In genomic region chr17:40070644-40070894, GRCh38 we compare ENCODE assay signal across 10 cellular contexts. TPM values are rescaled to one million over a fixed set of nuclear protein-coding genes. Genes with fewer than 3 reads are reported as not detected.
DNase-seq lines count a peak whose midpoint lies in the region; ATAC-seq, FAIRE-seq and TF ChIP-seq lines count a peak whose summit lies in the region.
"Had no signal": no experiment of that assay in that cellular context is flagged by ENCODE, and none has a peak within 500 bp of the region (broad histone marks: within the 10 kb centered on the region; RNA-seq: fewer than 3 reads in every experiment).

No MANE protein-coding gene starts in this region.

- no peak overlapping the region for H3K14ac ChIP-seq in H1 (ENCODE audit: insufficient read length)

- H2BK20ac ChIP-seq in H1 (ENCODE audit: low read length): no peak overlapping the region

- 69% methylated on average over 3 of the region's 3 CpGs; no CpG with 5 or more reads in 1 of the 2 experiments for WGBS in H1 (ENCODE audit: extremely low coverage in 1 of 2, insufficient coverage in 1 of 2, insufficient read length in 1 of 2, insufficient replicate concordance in 2 of 2, low coverage in 1 of 2, low lambda C conversion rate in 2 of 2, missing lambda C conversion rate in 1 of 2), 2 experiments

- peak overlapping the region; percentile 24 for H2BK120ac ChIP-seq in H1 (replicated peaks; ENCODE audit: low read depth, low read length)

- no peak overlapping the region for H4K8ac ChIP-seq in H1 (ENCODE audit: extremely low read depth, insufficient read depth, low read length)

- peaks cover 6% of the 10 kb centered on the region for H3K27me3 Mint-ChIP-seq in CD4-positive, CD25-positive, alpha-beta regulatory T cell

- H2BK15ac ChIP-seq in H1 (ENCODE audit: low read length): peak overlapping the region; percentile 72; the same call in 1 of the 2 replicates

- no peak for TF ChIP-seq POLR2A in H1 (IDR thresholded peaks at IDR 0.05; ENCODE audit: control extremely low read depth in 1 of 2, low read depth in 2 of 2, low read length in 2 of 2)

- TF ChIP-seq CTCF in H1 (IDR thresholded peaks at IDR 0.05; ENCODE audit: control extremely low read depth in 1 of 3, insufficient read depth in 1 of 3, low read depth in 1 of 3, low read length in 3 of 3): no peak

- H4K91ac ChIP-seq in H1 (replicated peaks; ENCODE audit: insufficient read length, low read length): peak overlapping the region; percentile 83

- H3K36me3 ChIP-seq in CD4-positive, CD25-positive, alpha-beta regulatory T cell (ENCODE audit: control insufficient read depth, insufficient read depth, low read length): peaks cover 3% of the 10 kb centered on the region
- no peaks in the 10 kb centered on the region for H3K36me3 ChIP-seq in H1 (ENCODE audit: control insufficient read depth in 2 of 4, insufficient read depth in 4 of 4, low read length in 3 of 4)

- no peak overlapping the region for H3K23ac ChIP-seq in H1 (ENCODE audit: insufficient read length)

- no peak overlapping the region for H3K9ac ChIP-seq in H1 (replicated peaks in 1 of 4; ENCODE audit: extremely low read depth in 1 of 4, low read depth in 3 of 4, low read length in 3 of 4)

- peak overlapping the region; percentile 60 for H3K18ac ChIP-seq in H1 (ENCODE audit: extremely low read depth, low read length)

- H3K9me3 Mint-ChIP-seq in CD4-positive, CD25-positive, alpha-beta regulatory T cell: no peaks in the 10 kb centered on the region

- intact Hi-C loops in posterior vena cava (cut with DNase I): no loop called here

- H3K36me3 Mint-ChIP-seq in CD4-positive, CD25-positive, alpha-beta regulatory T cell: peaks cover 2% of the 10 kb centered on the region

- no peaks in the 10 kb centered on the region for H3K27me3 ChIP-seq in CD4-positive, CD25-positive, alpha-beta regulatory T cell (ENCODE audit: control insufficient read depth, insufficient read depth, low read length)
- no peaks in the 10 kb centered on the region for H3K27me3 ChIP-seq in H1 (replicated peaks in 1 of 4; ENCODE audit: control insufficient read depth in 3 of 4, extremely low read depth in 1 of 4, insufficient read depth in 3 of 4, low read length in 3 of 4)

- H2AFZ ChIP-seq in H1 (ENCODE audit: low read length): no peak overlapping the region

- H3K4me1 ChIP-seq in CD4-positive, CD25-positive, alpha-beta regulatory T cell (ENCODE audit: control insufficient read depth, insufficient read depth, low read length, poor library complexity, severe bottlenecking): peaks cover 69% of the 10 kb centered on the region
- H3K4me1 ChIP-seq in H1 (replicated peaks in 1 of 4; ENCODE audit: control insufficient read depth in 3 of 4, insufficient read depth in 4 of 4, low read length in 3 of 4): peaks cover 22 to 56% (median 46%) of the 10 kb centered on the region in 4 experiments

- H3K23me2 ChIP-seq in H1 (ENCODE audit: low read depth, low read length): peaks cover 4% of the 10 kb centered on the region

- TF ChIP-seq RAD21 in H1 (IDR thresholded peaks at IDR 0.05 in 1 of 2, conservative IDR thresholded peaks at IDR 0.05 in 1 of 2; ENCODE audit: low read depth in 2 of 2, low read length in 2 of 2): no peak

- H3K56ac ChIP-seq in H1 (replicated peaks; ENCODE audit: insufficient read length, low read depth, low read length): no peak overlapping the region

- H2BK5ac ChIP-seq in H1 (ENCODE audit: low read depth, low read length): peak overlapping the region; percentile 75; the same call in 1 of the 2 replicates

- peak overlapping the region; percentile 29; the same call in 1 of the 2 replicates for H2BK12ac ChIP-seq in H1 (ENCODE audit: low read depth, low read length)

- no peak for DNase-seq in CD4-positive, CD25-positive, alpha-beta regulatory T cell
- DNase-seq in NCI-H1694 (lab: John Stamatoyannopoulos, UW): peak; percentile 73
- no peak for DNase-seq in H1 (ENCODE audit: low read depth in 1 of 2, low spot score in 2 of 2)
- DNase-seq in posterior vena cava (ENCODE audit: low spot score): peak; percentile 31
- DNase-seq in stimulated activated CD8-positive, alpha-beta memory T cell treated with anti-CD3 and anti-CD28 coated beads, Interleukin-4, amount 100 ng/mL, for 48 hours: no peak
- no peak for DNase-seq in stimulated activated CD4-positive, alpha-beta T cell treated with anti-CD3 and anti-CD28 coated beads, Interleukin-15, amount 100 ng/mL, for 24 hours
- no peak for DNase-seq in NCI-H1048 (lab: John Stamatoyannopoulos, UW)
- no peak for DNase-seq in LoVo (ENCODE audit: low spot score)
- DNase-seq: activated CD8-positive, alpha-beta memory T cell treated with anti-CD3 and anti-CD28 coated beads, Interleukin-2, amount 50 U/mL, for 48 hours had no signal

- H3K4me2 ChIP-seq in H1 (ENCODE audit: insufficient read depth in 1 of 2, low read depth in 2 of 2, low read length in 2 of 2): peak overlapping the region; percentile 35 to 75; a peak in 2 of 4 replicates

- H3K4me3 Mint-ChIP-seq in CD4-positive, CD25-positive, alpha-beta regulatory T cell: peak overlapping the region in 1 of 4 donors; percentile 21

- H3K9me3 ChIP-seq in CD4-positive, CD25-positive, alpha-beta regulatory T cell (ENCODE audit: control insufficient read depth in 2 of 2, low read length in 2 of 2): no peaks in the 10 kb centered on the region
- no peaks in the 10 kb centered on the region for H3K9me3 ChIP-seq in H1 (ENCODE audit: insufficient read depth in 2 of 2, low read depth in 1 of 2, low read length in 1 of 2)

- H3K79me1 ChIP-seq in H1 (ENCODE audit: low read depth, low read length): peaks cover 10% of the 10 kb centered on the region; the same call in 1 of the 2 replicates

- H4K5ac ChIP-seq in H1 (ENCODE audit: insufficient read length, low read depth, low read length): no peak overlapping the region

- H4K20me1 ChIP-seq in H1 (replicated peaks in 1 of 2; ENCODE audit: control insufficient read depth in 1 of 2, insufficient read depth in 2 of 2, low read length in 2 of 2): no peaks in the 10 kb centered on the region

- H3K79me2 ChIP-seq in H1 (ENCODE audit: control insufficient read depth in 1 of 2, insufficient read depth in 2 of 2, low read length in 2 of 2): no peaks in the 10 kb centered on the region

- no peak for FAIRE-seq in H1 (lab: Jason Lieb, UNC)

- POLR2A ChIA-PET in H1 (lab: Charles Lee; ENCODE audit: partially characterized antibody): interaction anchor here (1.2 to 2.7 kb wide), 5 partner anchors 13 to 53 kb away, joined by 3 to 11 read pairs (median 5); partner anchors contain the start of gene MED24

- peak overlapping the region; percentile 71 for H3K27ac ChIP-seq in CD4-positive, CD25-positive, alpha-beta regulatory T cell (ENCODE audit: insufficient read depth, low read length, poor library complexity, severe bottlenecking)
- no peak overlapping the region for H3K27ac ChIP-seq in H1 (ENCODE audit: low read depth, low read length)
- H3K27ac ChIP-seq: epithelial cell of prostate had no signal

- no peak for TF ChIP-seq EP300 in H1 (IDR thresholded peaks at IDR 0.05; ENCODE audit: borderline replicate concordance in 1 of 2, low read depth in 2 of 2, low read length in 2 of 2)

- ATAC-seq in CD4-positive, CD25-positive, alpha-beta regulatory T cell (ENCODE audit: low read depth in 2 of 2): no peak

- no peak overlapping the region for H3K4me3 ChIP-seq in CD4-positive, CD25-positive, alpha-beta regulatory T cell (ENCODE audit: low read depth, low read length)
- H3K4me3 ChIP-seq in H1 (ENCODE audit: extremely low read depth in 1 of 4, insufficient read depth in 2 of 4, low read depth in 3 of 4, low read length in 4 of 4): no peak overlapping the region; a peak in 1 of 8 replicates

- no peak overlapping the region for H3K4ac ChIP-seq in H1 (replicated peaks; ENCODE audit: insufficient read length, low read depth, low read length)

- H3K27ac Mint-ChIP-seq in CD4-positive, CD25-positive, alpha-beta regulatory T cell: peak overlapping the region; percentile 20 to 95 (median 74)

- CTCF ChIA-PET in H1 (lab: Charles Lee; ENCODE audit: partially characterized antibody): interaction anchor here (1.3 to 38.4 kb wide), 7 partner anchors 11 to 57 kb away, joined by 4 to 876 read pairs (median 78); partner anchors contain the start of genes CSF3, MED24 and THRA

- H2AK5ac ChIP-seq in H1 (ENCODE audit: low read depth, low read length): peak overlapping the region; percentile 19; the same call in 1 of the 2 replicates

- peaks cover 5 to 90% (median 47%) of the 10 kb centered on the region in 4 donors for H3K4me1 Mint-ChIP-seq in CD4-positive, CD25-positive, alpha-beta regulatory T cell

RNA-seq across cellular contexts. Expression of gene THRA, which starts 7.8 kb away (rescaled TPM):
- total RNA-seq in CD4-positive, CD25-positive, alpha-beta regulatory T cell: 29.4 TPM
- polyA plus RNA-seq in CD4-positive, CD25-positive, alpha-beta regulatory T cell: 10 to 100 TPM; 10.7 to 15.9 (median 13.4) TPM
- total RNA-seq in H1 (2021; fragmentation: NEBNext Ultra II Directional; extraction: Animal tissue kit (Norgen Biotek cat#: 25700)): 10.2 and 11.8 TPM in 2 replicates
- 6.4 and 8.2 TPM in 2 replicates for polyA plus RNA-seq in H1 (2011; rRNA removed)
- polyA plus RNA-seq in H1 (2011; cell fraction: cytosol; rRNA removed): 7.4 TPM
- polyA plus RNA-seq in H1 (2011; cell fraction: nucleus; rRNA removed): 13.1 TPM
- 7.9 to 11.1 TPM (median 10.1 TPM) in 4 replicates for polyA plus RNA-seq in H1 (2012, experiment 1 of 2)
- 7.6 TPM for polyA plus RNA-seq in H1 (2012, experiment 2 of 2)
- polyA plus RNA-seq in H1 (2013, experiment 1 of 2): 5.0 TPM
- 4.5 TPM for polyA plus RNA-seq in H1 (2013, experiment 2 of 2)
- 8.4 and 11.6 TPM in 2 replicates for polyA minus RNA-seq in H1 (2011; rRNA and poly(A)+ RNA removed)
- polyA minus RNA-seq in H1 (2011; cell fraction: cytosol; rRNA and poly(A)+ RNA removed): 6.2 TPM
- polyA minus RNA-seq in H1 (2011; cell fraction: nucleus; rRNA and poly(A)+ RNA removed): 4.3 TPM
- 10 to 100 TPM; 50.8 to 65.8 TPM for total RNA-seq in posterior vena cava

RNA-seq across cellular contexts. Expression of gene MED24, which starts 16.4 kb away (rescaled TPM):
- 78.8 TPM for total RNA-seq in CD4-positive, CD25-positive, alpha-beta regulatory T cell
- polyA plus RNA-seq in CD4-positive, CD25-positive, alpha-beta regulatory T cell: 10 to 100 TPM; 34.3 to 46.1 (median 40.3) TPM
- 81.7 and 90.6 TPM in 2 replicates for total RNA-seq in H1 (2021; fragmentation: NEBNext Ultra II Directional; extraction: Animal tissue kit (Norgen Biotek cat#: 25700))
- 92.7 and 120 TPM in 2 replicates for polyA plus RNA-seq in H1 (2011; rRNA removed)
- 91.0 TPM for polyA plus RNA-seq in H1 (2011; cell fraction: cytosol; rRNA removed)
- polyA plus RNA-seq in H1 (2011; cell fraction: nucleus; rRNA removed): 355 TPM
- 73.6 to 99.4 TPM (median 93.5 TPM) in 4 replicates for polyA plus RNA-seq in H1 (2012, experiment 1 of 2)
- 83.6 TPM for polyA plus RNA-seq in H1 (2012, experiment 2 of 2)
- 42.8 TPM for polyA plus RNA-seq in H1 (2013, experiment 1 of 2)
- 41.6 TPM for polyA plus RNA-seq in H1 (2013, experiment 2 of 2)
- polyA minus RNA-seq in H1 (2011; rRNA and poly(A)+ RNA removed): 126 and 205 TPM in 2 replicates
- polyA minus RNA-seq in H1 (2011; cell fraction: cytosol; rRNA and poly(A)+ RNA removed): 93.1 TPM
- 141 TPM for polyA minus RNA-seq in H1 (2011; cell fraction: nucleus; rRNA and poly(A)+ RNA removed)
- total RNA-seq in posterior vena cava: 10 to 100 TPM; 46.2 to 53.2 TPM

RNA-seq across cellular contexts. Expression of gene NR1D1, which starts 29.8 kb away (rescaled TPM):
- 29.5 TPM for total RNA-seq in CD4-positive, CD25-positive, alpha-beta regulatory T cell
- polyA plus RNA-seq in CD4-positive, CD25-positive, alpha-beta regulatory T cell: 10 to 100 TPM in 1 of 4 donors, 1 to 10 TPM in 3; 4.9 to 10.1 (median 6.2) TPM
- total RNA-seq in H1 (2021; fragmentation: NEBNext Ultra II Directional; extraction: Animal tissue kit (Norgen Biotek cat#: 25700)): 4.3 and 4.6 TPM in 2 replicates
- 1.5 and 3.4 TPM in 2 replicates for polyA plus RNA-seq in H1 (2011; rRNA removed)
- polyA plus RNA-seq in H1 (2011; cell fraction: cytosol; rRNA removed): 0.79 TPM
- polyA plus RNA-seq in H1 (2011; cell fraction: nucleus; rRNA removed): 4.7 TPM
- polyA plus RNA-seq in H1 (2012, experiment 1 of 2): 5.4 to 7.1 TPM (median 6.1 TPM) in 4 replicates
- polyA plus RNA-seq in H1 (2012, experiment 2 of 2): 6.5 TPM
- polyA plus RNA-seq in H1 (2013, experiment 1 of 2): 3.1 TPM
- polyA plus RNA-seq in H1 (2013, experiment 2 of 2): 3.0 TPM
- polyA minus RNA-seq in H1 (2011; rRNA and poly(A)+ RNA removed): 1.4 and 2.9 TPM in 2 replicates
- 2.5 TPM for polyA minus RNA-seq in H1 (2011; cell fraction: cytosol; rRNA and poly(A)+ RNA removed)
- 2.7 TPM for polyA minus RNA-seq in H1 (2011; cell fraction: nucleus; rRNA and poly(A)+ RNA removed)
- total RNA-seq in posterior vena cava: 10 to 100 TPM; 20.2 to 24.2 TPM

RNA-seq across cellular contexts. Expression of gene MSL1, which starts 51.2 kb away (rescaled TPM):
- 126 TPM for total RNA-seq in CD4-positive, CD25-positive, alpha-beta regulatory T cell
- polyA plus RNA-seq in CD4-positive, CD25-positive, alpha-beta regulatory T cell: 10 to 100 TPM in 2 of 4 donors, 1 to 10 TPM in 2; 9.3 to 10.5 (median 9.8) TPM
- 66.5 and 69.2 TPM in 2 replicates for total RNA-seq in H1 (2021; fragmentation: NEBNext Ultra II Directional; extraction: Animal tissue kit (Norgen Biotek cat#: 25700))
- polyA plus RNA-seq in H1 (2011; rRNA removed): 18.2 and 24.1 TPM in 2 replicates
- 39.2 TPM for polyA plus RNA-seq in H1 (2011; cell fraction: cytosol; rRNA removed)
- polyA plus RNA-seq in H1 (2011; cell fraction: nucleus; rRNA removed): 50.9 TPM
- polyA plus RNA-seq in H1 (2012, experiment 1 of 2): 47.3 to 75.1 TPM (median 51.3 TPM) in 4 replicates
- polyA plus RNA-seq in H1 (2012, experiment 2 of 2): 24.4 TPM
- 59.8 TPM for polyA plus RNA-seq in H1 (2013, experiment 1 of 2)
- polyA plus RNA-seq in H1 (2013, experiment 2 of 2): 53.4 TPM
- 35.9 and 42.1 TPM in 2 replicates for polyA minus RNA-seq in H1 (2011; rRNA and poly(A)+ RNA removed)
- polyA minus RNA-seq in H1 (2011; cell fraction: cytosol; rRNA and poly(A)+ RNA removed): 35.1 TPM
- 36.6 TPM for polyA minus RNA-seq in H1 (2011; cell fraction: nucleus; rRNA and poly(A)+ RNA removed)
- 10 to 100 TPM; 66.7 to 68.8 TPM for total RNA-seq in posterior vena cava

RNA-seq across cellular contexts. Expression of gene CSF3, which starts 55.3 kb away (rescaled TPM):
- not detected for total RNA-seq in CD4-positive, CD25-positive, alpha-beta regulatory T cell
- not detected for polyA plus RNA-seq in CD4-positive, CD25-positive, alpha-beta regulatory T cell
- not detected in 2 replicates for total RNA-seq in H1 (2021; fragmentation: NEBNext Ultra II Directional; extraction: Animal tissue kit (Norgen Biotek cat#: 25700))
- polyA plus RNA-seq in H1 (2011; rRNA removed): 0.03 TPM in 1 of 2 replicates, not detected in the other
- polyA plus RNA-seq in H1 (2011; cell fraction: cytosol; rRNA removed): 0.06 TPM
- polyA plus RNA-seq in H1 (2011; cell fraction: nucleus; rRNA removed): not detected
- polyA plus RNA-seq in H1 (2012, experiment 1 of 2): not detected in 4 replicates
- polyA plus RNA-seq in H1 (2012, experiment 2 of 2): not detected
- not detected for polyA plus RNA-seq in H1 (2013, experiment 1 of 2)
- not detected for polyA plus RNA-seq in H1 (2013, experiment 2 of 2)
- polyA minus RNA-seq in H1 (2011; rRNA and poly(A)+ RNA removed): not detected in 2 replicates
- not detected for polyA minus RNA-seq in H1 (2011; cell fraction: cytosol; rRNA and poly(A)+ RNA removed)
- not detected for polyA minus RNA-seq in H1 (2011; cell fraction: nucleus; rRNA and poly(A)+ RNA removed)
- 10 to 100 TPM in 1 of 2 donors, under 1 TPM in 1; 0.69 to 15.3 TPM for total RNA-seq in posterior vena cava

Comparison
In these comparisons a context has a peak if more than half of its experiments do, and no peak if none do; other contexts are left out.
1. DNase-seq: peak in NCI-H1694 (single experiment) and posterior vena cava (single experiment); none in CD4-positive, CD25-positive, alpha-beta regulatory T cell (0 of 3), H1 (0 of 2), stimulated activated CD8-positive, alpha-beta memory T cell treated with anti-CD3 and anti-CD28 coated beads, Interleukin-4, amount 100 ng/mL, for 48 hours (single experiment), stimulated activated CD4-positive, alpha-beta T cell treated with anti-CD3 and anti-CD28 coated beads, Interleukin-15, amount 100 ng/mL, for 24 hours (single experiment), NCI-H1048 (single experiment) and LoVo (single experiment).